In the genomic region with DNA sequence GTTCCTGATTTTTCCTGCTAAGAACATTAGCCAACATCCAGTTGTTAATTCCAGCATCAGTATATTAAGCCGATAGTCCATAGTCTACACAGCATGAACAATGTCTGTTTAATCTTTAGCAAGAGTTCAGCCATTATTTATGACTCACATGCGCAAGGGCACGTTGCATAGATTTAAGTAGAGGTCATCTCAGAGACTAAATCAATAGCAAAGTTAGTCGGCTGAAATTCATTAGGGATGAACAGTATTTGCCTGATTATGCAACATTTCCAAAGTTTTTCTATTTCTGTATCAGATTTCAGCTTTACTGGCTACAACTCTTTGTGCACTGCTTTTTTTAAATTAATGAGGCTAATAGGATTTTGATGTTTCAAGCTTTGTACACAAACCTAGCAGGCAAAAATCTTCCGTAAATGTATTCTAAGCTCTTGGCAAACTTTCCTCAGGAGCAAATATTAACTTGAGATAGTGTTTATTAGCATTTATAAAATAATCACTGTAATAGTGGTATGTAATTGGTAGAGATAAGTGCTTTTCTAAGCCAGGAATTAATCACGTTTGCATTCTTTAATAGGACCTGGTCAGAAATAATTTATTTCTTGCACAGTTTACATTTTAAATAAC, we compare ENCODE assay signal across 25 cellular contexts.
DNase-seq lines count a peak whose midpoint lies in the region; ATAC-seq, FAIRE-seq and TF ChIP-seq lines count a peak whose summit lies in the region.
"Had no signal": no experiment of that assay in that cellular context is flagged by ENCODE, and none has a peak within 500 bp of the region (broad histone marks: within the 10 kb centered on the region; RNA-seq: fewer than 3 reads in every experiment).

No MANE protein-coding gene starts in this region.

- TF ChIP-seq CTCF in smooth muscle cell (IDR thresholded peaks at IDR 0.05; ENCODE audit: borderline replicate concordance, insufficient read depth, poor library complexity, severe bottlenecking), result no peak

- peaks cover 0 to 6% of the 10 kb centered on the region in 2 donors for H3K4me1 ChIP-seq in small intestine (ENCODE audit: control insufficient read depth in 2 of 2, insufficient read depth in 1 of 2, low read depth in 1 of 2, low read length in 1 of 2)
- H3K4me1 ChIP-seq in smooth muscle cell (ENCODE audit: low read depth), result no peaks in the 10 kb centered on the region
- H3K4me1 ChIP-seq: psoas muscle, SJCRH30, testis had no signal

- WGBS in small intestine, 3 donors, result 12 to 43% (median 35%) methylated on average over 6 of the region's 6 CpGs
- WGBS in smooth muscle cell (ENCODE audit: low lambda C conversion rate), result 85% methylated on average over 6 of the region's 6 CpGs

- H2AFZ ChIP-seq in smooth muscle cell (ENCODE audit: low read depth), result no peak overlapping the region

- H4K20me1 ChIP-seq in smooth muscle cell (ENCODE audit: low read depth), result no peaks in the 10 kb centered on the region

- no peak overlapping the region for H3K27ac ChIP-seq in small intestine (ENCODE audit: low read depth in 1 of 2, low read length in 1 of 2)
- H3K27ac ChIP-seq in smooth muscle cell (ENCODE audit: low read depth), result no peak overlapping the region
- H3K27ac ChIP-seq: epithelial cell of prostate, psoas muscle, SJCRH30, testis had no signal

- no peak overlapping the region for H3K4me2 ChIP-seq in smooth muscle cell

- H3K9me3 ChIP-seq in small intestine (ENCODE audit: control insufficient read depth, low read depth) (no peaks in the 10 kb centered on the region), smooth muscle cell (replicated peaks; ENCODE audit: low read depth) (no peaks in the 10 kb centered on the region)
- H3K9me3 ChIP-seq: psoas muscle, SJCRH30, testis had no signal

- no peaks in the 10 kb centered on the region for H3F3A ChIP-seq in smooth muscle cell (ENCODE audit: low read depth)

- H3K27me3 ChIP-seq in small intestine (ENCODE audit: control insufficient read depth in 2 of 2, insufficient read depth in 2 of 2, low read length in 2 of 2) (no peaks in the 10 kb centered on the region), smooth muscle cell (ENCODE audit: low read depth) (peaks cover 7% of the 10 kb centered on the region)
- H3K27me3 ChIP-seq: testis had no signal

- DNase-seq in GM03348 (ENCODE audit: low spot score), result peak; percentile 52
- DNase-seq in NCI-H82 treated with DMSO at 0.1 percent for 48 hours (lab: John Stamatoyannopoulos, UW; ENCODE audit: unreplicated experiment), result peak; percentile 2
- DNase-seq in glomerular visceral epithelial cell (ENCODE audit: extremely low spot score), result peak; percentile 8
- peak; percentile 94 for DNase-seq in small intestine
- no peak for DNase-seq in smooth muscle cell (lab: John Stamatoyannopoulos, UW; ENCODE audit: unreplicated experiment)
- no peak for DNase-seq in hippocampal formation (lab: John Stamatoyannopoulos, UW)
- DNase-seq: activated CD4-positive, CD25-positive, alpha-beta regulatory T cell; CD4-positive, alpha-beta T cell; glutamatergic neuron; immature natural killer cell; mesendoderm; MV-4-11; NCI-H2107; NCI-H69; nephron progenitor cell; OCI-M1; psoas muscle; SJCRH30; stimulated activated CD4-positive, alpha-beta T cell treated with anti-CD3 and anti-CD28 coated beads, Interleukin-12 subunit alpha, Interleukin-12 subunit beta, amount 100 ng/mL, for 4 hours; testis had no signal

- no peak for FAIRE-seq in small intestine (lab: Jason Lieb, UNC)
- FAIRE-seq: H1, K562 had no signal

- ATAC-seq in GM21717 (IDR thresholded peaks at IDR 0.05; ENCODE audit: unreplicated experiment), result no peak
- ATAC-seq: K562; psoas muscle; stimulated activated effector memory CD8-positive, alpha-beta T cell treated with anti-CD3 and anti-CD28 coated beads, Interleukin-12 subunit alpha, Interleukin-12 subunit beta, amount 100 ng/mL, for 72 hours had no signal

- H3K36me3 ChIP-seq in small intestine (ENCODE audit: control insufficient read depth in 2 of 2, insufficient read depth in 2 of 2, low read length in 2 of 2) (no peaks in the 10 kb centered on the region), smooth muscle cell (ENCODE audit: low read depth) (no peaks in the 10 kb centered on the region)
- H3K36me3 ChIP-seq: SJCRH30 had no signal

- H3K4me3 ChIP-seq in small intestine (ENCODE audit: low read depth in 1 of 2, low read length in 2 of 2) (no peak overlapping the region), smooth muscle cell (no peak overlapping the region)
- H3K4me3 ChIP-seq: K562, psoas muscle, SJCRH30, testis had no signal

- H3K79me2 ChIP-seq in smooth muscle cell (ENCODE audit: low read depth), result no peaks in the 10 kb centered on the region

- H3K9ac ChIP-seq in smooth muscle cell (ENCODE audit: low read depth), result no peak overlapping the region

Comparison
In these comparisons a context has a peak if more than half of its experiments do, and no peak if none do; other contexts are left out.
1. DNase-seq: peak in GM03348 (single experiment), NCI-H82 treated with DMSO at 0.1 percent for 48 hours (single experiment), glomerular visceral epithelial cell (single experiment) and small intestine (single experiment); none in smooth muscle cell (single experiment) and hippocampal formation (0 of 2).